Comparison of ENCODE assay signal across 1 cellular context in genomic region chr3:11618897-11619296, GRCh38.
TF ChIP-seq lines count a peak whose summit lies in the region.

No MANE protein-coding gene starts in this region.

TF ChIP-seq in IMR-90, 13 proteins besides CTCF, POLR2A, EP300 and RAD21 (continued from another document):
- no peak for TF ChIP-seq NFE2L2 (IDR thresholded peaks at IDR 0.05; ENCODE audit: low read depth, low read length)
- TF ChIP-seq MXI1 (IDR thresholded peaks at IDR 0.05; ENCODE audit: borderline replicate concordance, low read depth, low read length), result no peak
- TF ChIP-seq ELK1 (IDR thresholded peaks at IDR 0.05; ENCODE audit: borderline replicate concordance, low read depth, low read length), result no peak
- TF ChIP-seq MAZ (IDR thresholded peaks at IDR 0.05; ENCODE audit: borderline replicate concordance, low read depth, low read length), result no peak
- no peak for TF ChIP-seq RCOR1 (IDR thresholded peaks at IDR 0.05; ENCODE audit: insufficient replicate concordance, low read length)
- no peak for TF ChIP-seq RFX5 (IDR thresholded peaks at IDR 0.05; ENCODE audit: low read depth, low read length)
- no peak for TF ChIP-seq FOS (IDR thresholded peaks at IDR 0.05; ENCODE audit: low read depth, low read length)
- TF ChIP-seq SMC3 (IDR thresholded peaks at IDR 0.05; ENCODE audit: low read depth, low read length), result no peak
- no peak for TF ChIP-seq CEBPB (IDR thresholded peaks at IDR 0.05; ENCODE audit: low read depth, low read length)
- no peak for TF ChIP-seq CHD1 (IDR thresholded peaks at IDR 0.05; ENCODE audit: low read depth, low read length)
- no peak for TF ChIP-seq MAFK (IDR thresholded peaks at IDR 0.05; ENCODE audit: low read depth, low read length)
- TF ChIP-seq USF2 (IDR thresholded peaks at IDR 0.05; ENCODE audit: low read depth, low read length), result no peak
